In genomic region chr4:109079731-109080130, GRCh38 we compare ENCODE assay signal across 16 cellular contexts.
DNase-seq lines count a peak whose midpoint lies in the region; ATAC-seq and TF ChIP-seq lines count a peak whose summit lies in the region.
"Had no signal": no experiment of that assay in that cellular context is flagged by ENCODE, and none has a peak within 500 bp of the region (broad histone marks: within the 10 kb centered on the region; RNA-seq: fewer than 3 reads in every experiment).

No MANE protein-coding gene starts in this region.

- peaks cover 1 to 4% of the 10 kb centered on the region in 2 donors for H3K27me3 Mint-ChIP-seq in natural killer cell treated with Interleukin-12 subunit alpha and Interleukin-12 subunit beta and Interleukin-15 and Interleukin-18, amount 100 ng/mL, for 72 hours
- H3K27me3 Mint-ChIP-seq: B cell had no signal

- peak; percentile 41 for DNase-seq in A172 (ENCODE audit: low spot score)
- DNase-seq in H4 (ENCODE audit: low spot score) = peak; percentile 76
- DNase-seq in RWPE1 (ENCODE audit: low spot score) = peak; percentile 28
- DNase-seq in fibroblast of peridontal ligament (ENCODE audit: extremely low read depth) = peak; percentile 24
- no peak for DNase-seq in left lobe of liver (ENCODE audit: low spot score)
- no peak for DNase-seq in pons (ENCODE audit: low spot score)
- DNase-seq in natural killer cell treated with Interleukin-12 subunit alpha and Interleukin-12 subunit beta and Interleukin-15 and Interleukin-18, amount 100 ng/mL, for 72 hours (ENCODE audit: low spot score) = no peak
- DNase-seq: activated CD8-positive, alpha-beta memory T cell treated with anti-CD3 and anti-CD28 coated beads, Interleukin-2, amount 10 ng/mL, durations not matched to agents 7 days and 5 days; mucosa of descending colon; stimulated activated CD4-positive, alpha-beta T cell treated with anti-CD3 and anti-CD28 coated beads, Interleukin-4, amount 100 ng/mL, for 4 hours; stimulated activated naive CD4-positive, alpha-beta T cell had no signal

- POLR2A ChIA-PET in RWPE1 (lab: Yijun Ruan, JAX; ENCODE audit: low non-redundant PET) = no interaction called here

- no peaks in the 10 kb centered on the region for H3K36me3 Mint-ChIP-seq in natural killer cell treated with Interleukin-12 subunit alpha and Interleukin-12 subunit beta and Interleukin-15 and Interleukin-18, amount 100 ng/mL, for 72 hours
- H3K36me3 Mint-ChIP-seq: activated CD8-positive, alpha-beta memory T cell treated with anti-CD3 and anti-CD28 coated beads, Interleukin-2, amount 10 ng/mL, durations not matched to agents 7 days and 5 days; activated naive CD8-positive, alpha-beta T cell had no signal

- no peak overlapping the region for H3K4me3 Mint-ChIP-seq in natural killer cell treated with Interleukin-12 subunit alpha and Interleukin-12 subunit beta and Interleukin-15 and Interleukin-18, amount 100 ng/mL, for 72 hours
- H3K4me3 Mint-ChIP-seq: activated CD8-positive, alpha-beta memory T cell treated with anti-CD3 and anti-CD28 coated beads, Interleukin-2, amount 10 ng/mL, durations not matched to agents 7 days and 5 days; activated naive CD8-positive, alpha-beta T cell; B cell; HFFc6 had no signal

- CTCF ChIA-PET in RWPE1 (lab: Yijun Ruan, JAX) = no interaction called here

- H3K27ac Mint-ChIP-seq in natural killer cell treated with Interleukin-12 subunit alpha and Interleukin-12 subunit beta and Interleukin-15 and Interleukin-18, amount 100 ng/mL, for 72 hours = no peak overlapping the region
- H3K27ac Mint-ChIP-seq: activated CD8-positive, alpha-beta memory T cell treated with anti-CD3 and anti-CD28 coated beads, Interleukin-2, amount 10 ng/mL, durations not matched to agents 7 days and 5 days; activated naive CD8-positive, alpha-beta T cell; B cell; HFFc6 had no signal

- H3K9me3 Mint-ChIP-seq in natural killer cell treated with Interleukin-12 subunit alpha and Interleukin-12 subunit beta and Interleukin-15 and Interleukin-18, amount 100 ng/mL, for 72 hours = no peaks in the 10 kb centered on the region
- H3K9me3 Mint-ChIP-seq: HFFc6 had no signal

- ATAC-seq in GM19035 (IDR thresholded peaks at IDR 0.05; ENCODE audit: unreplicated experiment) (no peak), left lobe of liver (no peak)
- no peak for ATAC-seq in natural killer cell treated with Interleukin-12 subunit alpha and Interleukin-12 subunit beta and Interleukin-15 and Interleukin-18, amount 100 ng/mL, for 72 hours
- ATAC-seq: activated CD8-positive, alpha-beta memory T cell treated with anti-CD3 and anti-CD28 coated beads, Interleukin-2, amount 10 ng/mL, durations not matched to agents 7 days and 5 days; mucosa of descending colon had no signal

- no peak for TF ChIP-seq CTCF in RWPE1 (conservative IDR thresholded peaks at IDR 0.05; ENCODE audit: low read depth)

- no peak overlapping the region for H3K27ac ChIP-seq in RWPE1
- H3K27ac ChIP-seq: coronary artery had no signal

- H3K4me1 Mint-ChIP-seq in natural killer cell treated with Interleukin-12 subunit alpha and Interleukin-12 subunit beta and Interleukin-15 and Interleukin-18, amount 100 ng/mL, for 72 hours (ENCODE audit: low read depth in 2 of 2) = no peaks in the 10 kb centered on the region
- H3K4me1 Mint-ChIP-seq: activated CD8-positive, alpha-beta memory T cell treated with anti-CD3 and anti-CD28 coated beads, Interleukin-2, amount 10 ng/mL, durations not matched to agents 7 days and 5 days; B cell had no signal

Comparison
In these comparisons a context has a peak if more than half of its experiments do, and no peak if none do; other contexts are left out.
1. DNase-seq: peak in A172 (single experiment), H4 (single experiment), RWPE1 (single experiment) and fibroblast of peridontal ligament (single experiment); none in left lobe of liver (single experiment), pons (single experiment) and natural killer cell treated with Interleukin-12 subunit alpha and Interleukin-12 subunit beta and Interleukin-15 and Interleukin-18, amount 100 ng/mL, for 72 hours (single experiment).